In the genomic region with DNA sequence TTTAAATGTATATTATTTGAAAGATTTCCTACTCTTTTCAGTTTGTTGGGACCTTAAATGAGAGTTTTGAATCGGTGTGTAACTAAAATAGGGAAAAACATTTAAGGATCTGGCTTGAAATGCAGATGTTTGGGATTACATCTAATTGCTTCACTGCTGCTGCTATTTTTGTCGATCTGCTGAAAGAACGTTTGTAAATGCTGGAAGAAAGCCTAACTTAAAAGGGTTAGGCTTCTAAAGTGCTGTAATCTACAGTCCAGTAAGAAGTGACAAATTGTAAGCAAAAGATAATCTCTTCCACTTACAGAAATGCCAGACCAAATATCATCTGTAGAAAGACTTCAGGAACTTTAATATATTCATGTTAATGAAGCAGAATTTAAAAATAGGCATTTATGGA, we compare ENCODE assay signal across 21 cellular contexts.
"Had no signal": no experiment of that assay in that cellular context is flagged by ENCODE, and none has a peak within 500 bp of the region (broad histone marks: within the 10 kb centered on the region; RNA-seq: fewer than 3 reads in every experiment).

No MANE protein-coding gene starts in this region.

- H3K27ac Mint-ChIP-seq: activated CD4-positive, alpha-beta T cell treated with anti-CD3 and anti-CD28 coated beads, Interleukin-2, amount 10 ng/mL, durations not matched to agents 7 days and 5 days; activated CD8-positive, alpha-beta T cell treated with anti-CD3 and anti-CD28 coated beads, Interleukin-2, amount 10 ng/mL, durations not matched to agents 7 days and 5 days; activated naive CD8-positive, alpha-beta T cell treated with anti-CD3 and anti-CD28 coated beads, Interleukin-2, amount 10 ng/mL, durations not matched to agents 7 days and 5 days; activated T-cell treated with anti-CD3 and anti-CD28 coated beads, Interleukin-2, amount 50 U/mL, for 24 hours; activated T-helper 2 cell treated with anti-CD3 and anti-CD28 coated beads, Interferon-gamma antibody, Interleukin-2, Interleukin-4, amounts not matched to agents 10 μg/mL and 5 μg/mL and 100 μg/mL, durations not matched to agents 14 hours and 24 hours and 36 hours; natural killer cell treated with Interleukin-12 subunit alpha and Interleukin-12 subunit beta and Interleukin-15 and Interleukin-18, amount 100 ng/mL, for 72 hours; stimulated activated naive CD8-positive, alpha-beta T cell treated with anti-CD3 and anti-CD28 coated beads, Interleukin-15, Interleukin-2, amounts not matched to agents 100 ng/mL and 50 ng/mL, for 24 hours; T-helper 1 cell treated with Interleukin-12 subunit alpha and Interleukin-12 subunit beta and Interleukin-4 antibody, amounts not matched to agents 30 μg/mL and 1 μg/mL, for 36 hours had no signal

- DNase-seq: activated CD4-positive, alpha-beta T cell treated with anti-CD3 and anti-CD28 coated beads, Interleukin-2, amount 10 ng/mL, durations not matched to agents 7 days and 5 days; activated CD8-positive, alpha-beta T cell treated with anti-CD3 and anti-CD28 coated beads, Interleukin-2, amount 10 ng/mL, durations not matched to agents 7 days and 5 days; activated naive CD4-positive, alpha-beta T cell treated with Interleukin-2 at 50 U/mL for 16 hours; activated naive CD8-positive, alpha-beta T cell treated with anti-CD3 and anti-CD28 coated beads, Interleukin-2, amount 10 ng/mL, durations not matched to agents 7 days and 5 days; activated T-cell treated with anti-CD3 and anti-CD28 coated beads, Interleukin-2, amount 50 U/mL, for 24 hours; anterior cingulate cortex; brain microvascular endothelial cell; effector CD4-positive, alpha-beta T cell; esophagus squamous epithelium; left cardiac atrium; occipital lobe; retina; transverse colon had no signal

- H3K9me3 ChIP-seq: esophagus squamous epithelium, transverse colon had no signal

- H3K4me1 Mint-ChIP-seq: activated CD4-positive, alpha-beta T cell treated with anti-CD3 and anti-CD28 coated beads, Interleukin-2, amount 10 ng/mL, durations not matched to agents 7 days and 5 days; activated naive CD8-positive, alpha-beta T cell treated with anti-CD3 and anti-CD28 coated beads, Interleukin-2, amount 10 ng/mL, durations not matched to agents 7 days and 5 days had no signal

- H3K4me3 ChIP-seq: coronary artery, esophagus squamous epithelium, hepatocyte, lung, transverse colon had no signal

- H3K4me1 ChIP-seq: esophagus squamous epithelium, transverse colon had no signal

- ATAC-seq: activated CD4-positive, CD25-positive, alpha-beta regulatory T cell treated with anti-CD3 and anti-CD28 coated beads, Interleukin-2, amount 50 U/mL, for 24 hours; activated CD8-positive, alpha-beta T cell treated with anti-CD3 and anti-CD28 coated beads, Interleukin-2, amount 10 ng/mL, durations not matched to agents 7 days and 5 days; natural killer cell treated with Interleukin-12 subunit alpha and Interleukin-12 subunit beta and Interleukin-15 and Interleukin-18, amount 100 ng/mL, for 72 hours had no signal

- H3K36me3 Mint-ChIP-seq: activated naive CD8-positive, alpha-beta T cell treated with anti-CD3 and anti-CD28 coated beads, Interleukin-2, amount 10 ng/mL, durations not matched to agents 7 days and 5 days; natural killer cell treated with Interleukin-12 subunit alpha and Interleukin-12 subunit beta and Interleukin-15 and Interleukin-18, amount 100 ng/mL, for 72 hours had no signal

- H3K27me3 Mint-ChIP-seq: activated CD4-positive, alpha-beta T cell treated with anti-CD3 and anti-CD28 coated beads, Interleukin-2, amount 10 ng/mL, durations not matched to agents 7 days and 5 days; activated T-cell treated with anti-CD3 and anti-CD28 coated beads, Interleukin-2, amount 50 U/mL, for 24 hours; natural killer cell treated with Interleukin-12 subunit alpha and Interleukin-12 subunit beta and Interleukin-15 and Interleukin-18, amount 100 ng/mL, for 72 hours; stimulated activated naive CD8-positive, alpha-beta T cell treated with anti-CD3 and anti-CD28 coated beads, Interleukin-15, Interleukin-2, amounts not matched to agents 100 ng/mL and 50 ng/mL, for 24 hours had no signal

- H3K36me3 ChIP-seq: brain microvascular endothelial cell, esophagus squamous epithelium, transverse colon had no signal

- H3K27me3 ChIP-seq: brain microvascular endothelial cell, esophagus squamous epithelium, hepatocyte, transverse colon had no signal

- H3K4me3 Mint-ChIP-seq: activated CD4-positive, alpha-beta T cell treated with anti-CD3 and anti-CD28 coated beads, Interleukin-2, amount 10 ng/mL, durations not matched to agents 7 days and 5 days; activated CD8-positive, alpha-beta T cell treated with anti-CD3 and anti-CD28 coated beads, Interleukin-2, amount 10 ng/mL, durations not matched to agents 7 days and 5 days; activated naive CD8-positive, alpha-beta T cell treated with anti-CD3 and anti-CD28 coated beads, Interleukin-2, amount 10 ng/mL, durations not matched to agents 7 days and 5 days; activated T-cell treated with anti-CD3 and anti-CD28 coated beads, Interleukin-2, amount 50 U/mL, for 24 hours; natural killer cell treated with Interleukin-12 subunit alpha and Interleukin-12 subunit beta and Interleukin-15 and Interleukin-18, amount 100 ng/mL, for 72 hours; stimulated activated naive CD8-positive, alpha-beta T cell treated with anti-CD3 and anti-CD28 coated beads, Interleukin-15, Interleukin-2, amounts not matched to agents 100 ng/mL and 50 ng/mL, for 24 hours; T-helper 1 cell treated with Interleukin-12 subunit alpha and Interleukin-12 subunit beta and Interleukin-4 antibody, amounts not matched to agents 30 μg/mL and 1 μg/mL, for 36 hours had no signal

- H3K27ac ChIP-seq: brain microvascular endothelial cell, coronary artery, hepatocyte, transverse colon had no signal
